ENCODE assay signal across 9 cellular contexts in the genomic region with DNA sequence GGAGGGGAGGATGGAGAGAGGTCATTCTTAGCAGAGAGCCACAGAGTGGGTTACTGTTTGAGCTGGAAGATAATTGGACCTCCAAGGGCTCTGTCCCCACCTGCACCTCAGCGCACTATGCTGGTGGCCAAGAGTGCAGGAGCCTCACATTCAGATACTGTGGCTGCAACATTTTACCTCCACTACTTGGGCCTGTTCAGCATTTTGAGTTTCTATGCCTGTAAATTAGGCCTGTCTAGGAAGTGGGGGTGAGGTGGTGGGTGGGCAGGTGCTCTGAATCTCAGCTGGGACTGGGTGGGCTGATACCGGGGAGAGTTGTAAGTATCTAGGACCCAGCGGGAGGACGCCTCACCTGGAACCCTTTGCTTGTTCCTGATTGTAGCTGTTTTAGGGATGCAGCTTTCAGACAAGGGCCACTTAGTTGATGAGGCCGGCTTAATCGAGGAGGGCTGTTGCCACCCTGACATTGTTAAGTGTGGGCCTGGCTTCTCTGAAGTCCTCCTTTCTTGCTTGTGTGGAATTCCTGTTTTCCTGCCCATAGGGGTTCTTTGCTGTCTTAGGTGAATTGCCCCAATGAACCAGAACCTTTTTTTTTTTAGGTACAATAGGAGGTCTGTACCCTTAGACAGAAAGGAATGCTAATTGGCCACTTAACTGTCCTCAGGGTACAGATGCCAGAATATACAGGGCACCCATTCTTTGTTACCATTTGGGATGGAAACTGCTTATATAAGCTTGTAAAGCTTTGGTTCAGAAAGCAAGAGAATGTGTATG.
DNase-seq lines count a peak whose midpoint lies in the region; ATAC-seq and TF ChIP-seq lines count a peak whose summit lies in the region.
"Had no signal": no experiment of that assay in that cellular context is flagged by ENCODE, and none has a peak within 500 bp of the region (broad histone marks: within the 10 kb centered on the region; RNA-seq: fewer than 3 reads in every experiment).

No MANE protein-coding gene starts in this region.

- H3K9me3 ChIP-seq in HUES48 (ENCODE audit: control insufficient read depth, insufficient read depth, low read length) (no peaks in the 10 kb centered on the region), iPS-18c (ENCODE audit: control insufficient read depth, insufficient read depth, low read length) (no peaks in the 10 kb centered on the region), spleen (no peaks in the 10 kb centered on the region)

- H3K9ac ChIP-seq in HUES48 (ENCODE audit: low read depth, low read length) = no peak overlapping the region

- WGBS in spleen, 5 donors = 85 to 95% (median 89%) methylated on average over 5 to 6 of the region's 6 CpGs

- intact Hi-C loops in spleen (cut with DNase I; ENCODE audit: low total_unique reads) = no loop called here

- ATAC-seq in WTC11 (peak; percentile 8), HG02884 (IDR thresholded peaks at IDR 0.05; ENCODE audit: unreplicated experiment) (no peak), HG03108 (IDR thresholded peaks at IDR 0.05; ENCODE audit: unreplicated experiment) (no peak)

- DNase-seq in WTC11 (ENCODE audit: low spot score) (no peak), spleen (no peak), AG20443 (ENCODE audit: low spot score) (no peak)
- DNase-seq: hippocampal formation, NCI-H526 had no signal

- H3K27me3 Mint-ChIP-seq in WTC11 (ENCODE audit: low read depth) = no peaks in the 10 kb centered on the region; the same call in 1 of the 2 replicates

- CTCF ChIA-PET in WTC11 (lab: Charles Lee) = interaction anchor here (0.8 to 1.1 kb wide), 2 partner anchors 15 to 203 kb away, joined by 3 to 5 read pairs; no protein-coding TSS in a partner anchor

- peaks cover 85% of the 10 kb centered on the region for H3K4me1 Mint-ChIP-seq in WTC11

- H3K27ac ChIP-seq in HUES48 (ENCODE audit: low read depth, low read length) = peak overlapping the region; percentile 98
- H3K27ac ChIP-seq in spleen = peak overlapping the region in 7 of 8 donors; percentile 39 to 68 (median 57)

- H3K36me3 Mint-ChIP-seq in WTC11 = no peaks in the 10 kb centered on the region; the same call in 1 of the 2 replicates

- no peaks in the 10 kb centered on the region for H3K36me3 ChIP-seq in HUES48 (ENCODE audit: control insufficient read depth, insufficient read depth, low read length)
- H3K36me3 ChIP-seq in spleen = peaks cover 0 to 8% (median 0%) of the 10 kb centered on the region in 6 donors

- POLR2A ChIA-PET in WTC11 (lab: Charles Lee) = interaction anchor here (1.4 to 1.5 kb wide), 2 partner anchors 16 to 85 kb away, joined by 4 read pairs; no protein-coding TSS in a partner anchor

- no peaks in the 10 kb centered on the region for H3K27me3 ChIP-seq in HUES48 (ENCODE audit: control insufficient read depth, insufficient read depth, low read length)
- no peaks in the 10 kb centered on the region for H3K27me3 ChIP-seq in spleen (replicated peaks in 1 of 7)

- TF ChIP-seq CTCF in WTC11 (IDR thresholded peaks at IDR 0.05) (no peak), spleen (IDR thresholded peaks at IDR 0.05 in 8 of 11, conservative IDR thresholded peaks at IDR 0.05 in 3 of 11) (no peak)

- H3K4me3 Mint-ChIP-seq in WTC11 = no peak overlapping the region; the same call in 1 of the 2 replicates

- no peaks in the 10 kb centered on the region for H3K9me3 Mint-ChIP-seq in WTC11

- H3K27ac Mint-ChIP-seq in WTC11 = peak overlapping the region; percentile 87

- H3K4me1 ChIP-seq in HUES48 (ENCODE audit: control insufficient read depth, insufficient read depth, low read length) (peaks cover 74% of the 10 kb centered on the region), spleen (peaks cover 51 to 100% (median 71%) of the 10 kb centered on the region in 6 donors)

- H3K4me3 ChIP-seq in HUES48 (ENCODE audit: low read depth, low read length) = peak overlapping the region; percentile 24
- H3K4me3 ChIP-seq in iPS-18c (ENCODE audit: insufficient read depth, low read depth, low read length) = peak overlapping the region; percentile 11; the same call in 1 of the 2 replicates
- peak overlapping the region in 1 of 8 donors; percentile 41 for H3K4me3 ChIP-seq in spleen

- no peak for TF ChIP-seq POLR2A in spleen (IDR thresholded peaks at IDR 0.05)

TF ChIP-seq in WTC11, 78 proteins besides CTCF, POLR2A, EP300 and RAD21:
- TF ChIP-seq ZNF121 (CRISPR knock-in tag; IDR thresholded peaks at IDR 0.05) (peak; percentile 69; the same call in 1 of the 2 replicates), NR2C2 (CRISPR knock-in tag; IDR thresholded peaks at IDR 0.05) (no peak)
